In the genomic region with DNA sequence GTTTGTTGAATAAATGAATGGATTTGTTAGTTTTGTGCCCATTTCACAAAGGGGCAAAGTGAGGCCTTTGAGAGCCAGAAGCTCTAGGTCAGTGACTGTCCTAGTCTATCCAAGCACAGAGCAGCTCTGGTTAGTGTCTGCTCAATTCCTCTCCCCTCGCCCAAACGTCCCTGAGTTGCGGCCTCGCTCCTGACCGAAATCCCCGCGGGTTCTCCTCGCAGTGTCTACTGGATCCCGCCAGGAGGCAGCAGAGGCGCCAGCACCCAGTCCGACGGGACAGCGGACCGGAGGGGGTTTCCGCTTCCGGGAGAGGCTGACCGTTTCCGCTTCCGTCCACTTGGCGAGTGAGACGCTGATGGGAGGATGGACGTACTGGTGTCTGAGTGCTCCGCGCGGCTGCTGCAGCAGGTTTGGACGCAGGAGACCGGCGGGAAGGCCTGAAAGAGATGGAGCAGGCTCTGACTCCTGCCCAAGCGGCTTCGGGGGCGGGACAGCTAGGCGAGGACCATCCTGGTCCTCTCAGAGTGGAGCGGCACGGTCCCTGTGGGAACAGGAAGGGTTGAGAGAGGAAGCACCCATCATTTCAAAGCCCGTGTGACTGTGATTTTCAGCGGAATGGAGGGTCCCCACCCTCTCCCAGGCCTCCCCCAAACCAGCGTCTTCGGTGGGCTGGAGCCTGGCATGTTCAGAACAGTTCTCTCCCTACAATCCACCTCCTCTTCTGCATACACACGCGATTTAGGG, we compare ENCODE assay signal across 8 cellular contexts.
DNase-seq lines count a peak whose midpoint lies in the region; ATAC-seq and TF ChIP-seq lines count a peak whose summit lies in the region.

Gene RARS1 (plus strand): TSS at position 336 of the 744 bp plus-strand sequence. CDS start 28 bp downstream, at position 364.

- DNase-seq in GM10266 (ENCODE audit: extremely low spot score) (peak; percentile 92), NB4 (ENCODE audit: low read depth) (peak; percentile 92), SK-N-MC (ENCODE audit: low read depth, low spot score) (peak; percentile 32), germinal center (ENCODE audit: low spot score) (peak; percentile 91), non-pigmented ciliary epithelial cell (ENCODE audit: low read depth) (peak; percentile 74), superior temporal gyrus (ENCODE audit: extremely low spot score) (peak; percentile 97)
- DNase-seq in activated naive CD4-positive, alpha-beta T cell treated with anti-CD3 and anti-CD28 coated beads, Interleukin-2, amount 50 U/mL, for 16 hours = peak; percentile 92

- H3K27ac ChIP-seq in SK-N-MC = no peak within 1 kb of the TSS

- H3K4me3 ChIP-seq in NB4 (ENCODE audit: low read depth, low read length) = peak within 1 kb of the TSS; percentile 99
- peak within 1 kb of the TSS; percentile 86 for H3K4me3 ChIP-seq in SK-N-MC

- H3K36me3 ChIP-seq in SK-N-MC (ENCODE audit: insufficient read depth, low read length) = peaks cover 35% of the 10 kb centered on the region

- TF ChIP-seq POLR2A in NB4 (IDR thresholded peaks at IDR 0.05; ENCODE audit: extremely low read depth, insufficient read length) = peak; percentile 94

- H3K9me3 ChIP-seq in SK-N-MC (ENCODE audit: low read depth, low read length) = no peaks in the 10 kb centered on the region

- peak; percentile 80 for ATAC-seq in HG02571 (IDR thresholded peaks at IDR 0.05; ENCODE audit: unreplicated experiment)

- peak within 1 kb of the TSS; percentile 96 for H3K9ac ChIP-seq in SK-N-MC (ENCODE audit: insufficient read length)

- TF ChIP-seq CTCF in GM10266 (IDR thresholded peaks at IDR 0.05; ENCODE audit: control insufficient read depth, insufficient read depth, low read depth, missing control alignments) = peak; percentile 96
- TF ChIP-seq CTCF in NB4 (IDR thresholded peaks at IDR 0.05; ENCODE audit: low read depth, low read length) = peak; percentile 86

Comparison
In these comparisons a context has a peak if more than half of its experiments do, and no peak if none do; other contexts are left out.
1. DNase-seq: peak in every context shown above with its lines; median percentile 97 in superior temporal gyrus; 92 in GM10266; 92 in NB4; 92 in activated naive CD4-positive, alpha-beta T cell treated with anti-CD3 and anti-CD28 coated beads, Interleukin-2, amount 50 U/mL, for 16 hours; 91 in germinal center; 74 in non-pigmented ciliary epithelial cell; 32 in SK-N-MC.